7 cellular contexts compared by ENCODE assay signal in the genomic region with DNA sequence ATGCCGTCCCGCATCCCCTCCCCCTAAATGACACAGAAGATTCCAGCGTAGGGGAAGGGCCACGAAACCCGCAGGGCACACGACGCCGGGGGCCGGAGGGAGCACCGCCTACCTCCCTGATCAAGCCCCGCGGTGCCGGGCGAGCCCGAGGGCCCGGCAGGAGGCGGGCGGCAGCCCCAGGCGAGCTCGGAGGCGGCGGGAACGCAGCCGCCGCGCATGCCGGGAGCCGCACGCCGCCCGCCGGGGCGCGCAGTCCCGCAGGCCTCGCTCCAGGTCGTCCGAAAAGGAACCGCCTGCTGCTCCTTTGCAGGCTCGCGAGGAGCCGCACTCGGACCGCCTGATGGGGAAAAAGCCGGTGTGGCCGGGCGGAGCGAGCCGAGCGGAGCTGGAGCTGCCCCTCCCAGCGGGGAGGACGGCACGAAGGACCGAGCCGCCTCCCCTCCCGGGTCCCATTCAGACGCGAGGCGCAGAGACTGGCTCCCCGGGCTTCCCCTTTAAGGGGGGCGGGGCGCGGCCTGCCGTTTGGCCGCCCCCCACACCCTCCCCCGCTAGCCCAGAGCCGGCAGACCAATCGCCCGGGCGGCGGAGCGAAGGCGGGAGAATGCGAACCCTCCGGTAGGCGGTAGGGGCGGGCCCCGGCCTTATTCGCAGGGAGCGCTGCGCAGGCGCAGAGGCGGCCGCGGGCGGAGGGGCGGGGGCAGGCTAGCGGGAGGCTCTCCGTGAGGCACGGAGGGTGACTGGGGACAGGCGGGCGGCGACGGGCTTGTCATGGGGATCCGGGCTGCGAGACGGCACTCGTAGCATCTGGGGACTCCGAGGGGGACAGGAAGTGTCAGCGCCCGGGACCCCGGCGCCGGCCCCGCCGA.
DNase-seq lines count a peak whose midpoint lies in the region; ATAC-seq and TF ChIP-seq lines count a peak whose summit lies in the region.

No MANE protein-coding gene starts in this region.

- DNase-seq in NCI-H1930 (lab: John Stamatoyannopoulos, UW) (peak; percentile 92 to 95), T-helper 9 cell (peak; percentile 99), astrocyte of the hippocampus (ENCODE audit: low read depth, low spot score) (peak; percentile 100), hippocampal formation (lab: John Stamatoyannopoulos, UW) (peak; percentile 98 to 99), retinal pigment epithelial cell (ENCODE audit: low read depth) (peak; percentile 88)

- ATAC-seq in GM18505 (IDR thresholded peaks at IDR 0.05; ENCODE audit: unreplicated experiment), result peak; percentile 67
- peak; percentile 68 for ATAC-seq in HG02973 (IDR thresholded peaks at IDR 0.05; ENCODE audit: unreplicated experiment)

- TF ChIP-seq CTCF in retinal pigment epithelial cell (conservative IDR thresholded peaks at IDR 0.05; ENCODE audit: low read depth, low read length), result peak; percentile 6

- peak; percentile 61 for TF ChIP-seq POLR2A in GM18505 (IDR thresholded peaks at IDR 0.05; ENCODE audit: borderline replicate concordance, extremely low read depth, insufficient read depth, insufficient read length)

- H3K4me3 ChIP-seq in retinal pigment epithelial cell (ENCODE audit: low read length), result peak overlapping the region; percentile 90

Comparison
In these comparisons a context has a peak if more than half of its experiments do, and no peak if none do; other contexts are left out.
1. Peak in every context shown above with its lines: DNase-seq, ATAC-seq and H3K4me3 ChIP-seq.